In the genomic region with DNA sequence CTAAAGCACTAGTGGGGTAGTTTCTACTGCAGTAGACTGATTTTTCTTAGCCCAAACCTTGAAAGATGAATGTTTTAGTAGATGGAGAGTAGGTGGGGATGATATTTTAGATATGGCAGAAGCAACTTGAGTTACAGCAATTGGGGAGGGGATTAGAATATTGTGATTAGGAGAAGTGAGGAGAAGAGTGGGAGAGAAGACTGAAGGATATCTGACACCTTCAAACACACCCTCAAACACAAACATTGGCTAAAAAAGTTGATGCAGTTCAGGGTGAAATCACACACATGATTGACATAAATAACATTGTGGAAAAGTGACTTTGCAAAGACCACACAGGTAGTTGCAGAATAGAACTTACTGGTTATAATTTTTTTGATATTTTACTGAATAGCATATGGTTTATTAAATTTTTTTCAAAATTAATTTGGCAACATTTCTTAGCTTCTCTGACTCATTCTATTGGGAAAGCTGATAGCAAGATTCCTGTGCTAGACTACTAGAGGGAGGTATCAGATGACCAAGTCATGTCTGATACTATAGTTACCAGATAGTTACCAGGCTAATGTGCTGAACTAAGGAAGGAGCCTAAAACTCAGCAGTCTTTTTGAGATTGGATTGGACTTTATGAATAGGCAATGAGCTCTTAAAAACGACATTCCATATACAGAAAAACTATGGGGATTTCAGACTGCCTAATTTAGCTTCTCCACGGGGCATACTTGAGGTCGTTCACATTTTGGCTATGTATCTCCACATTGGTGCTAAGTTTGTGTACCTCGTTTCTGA, we compare ENCODE assay signal across 12 cellular contexts.
A peak's percentile ranks its signal among the peaks of the same experiment; 100 is the strongest.
DNase-seq lines count a peak whose midpoint lies in the region; ATAC-seq and TF ChIP-seq lines count a peak whose summit lies in the region.
"Had no signal": no experiment of that assay in that cellular context is flagged by ENCODE, and none has a peak within 500 bp of the region (broad histone marks: within the 10 kb centered on the region; RNA-seq: fewer than 3 reads in every experiment).

No MANE protein-coding gene starts in this region.

- H3K27me3 Mint-ChIP-seq in activated CD4-positive, alpha-beta T cell treated with anti-CD3 and anti-CD28 coated beads for 36 hours: no peaks in the 10 kb centered on the region
- H3K27me3 Mint-ChIP-seq in activated CD8-positive, alpha-beta memory T cell treated with anti-CD3 and anti-CD28 coated beads, Interleukin-2, amount 10 ng/mL, durations not matched to agents 7 days and 5 days: no peaks in the 10 kb centered on the region
- H3K27me3 Mint-ChIP-seq: brain had no signal

- POLR2A ChIA-PET in activated CD4-positive, alpha-beta T cell treated with anti-CD3 and anti-CD28 coated beads for 36 hours (lab: Charles Lee): no interaction called here

- no peaks in the 10 kb centered on the region for H3K27me3 ChIP-seq in RWPE2 (ENCODE audit: insufficient read depth, poor library complexity, severe bottlenecking)

- no peak for TF ChIP-seq CTCF in RWPE2 (IDR thresholded peaks at IDR 0.05; ENCODE audit: poor library complexity, severe bottlenecking)

- peaks cover 22% of the 10 kb centered on the region for H3K36me3 Mint-ChIP-seq in activated CD4-positive, alpha-beta T cell treated with anti-CD3 and anti-CD28 coated beads for 36 hours (ENCODE audit: low read depth)
- H3K36me3 Mint-ChIP-seq in activated CD8-positive, alpha-beta memory T cell treated with anti-CD3 and anti-CD28 coated beads, Interleukin-2, amount 10 ng/mL, durations not matched to agents 7 days and 5 days: peaks cover 19% of the 10 kb centered on the region
- H3K36me3 Mint-ChIP-seq: brain had no signal

- DNase-seq in activated CD4-positive, alpha-beta T cell treated with anti-CD3 and anti-CD28 coated beads for 36 hours: no peak
- DNase-seq in activated CD4-positive, alpha-beta T cell treated with anti-CD3 and anti-CD28 coated beads for 48 hours: no peak
- no peak for DNase-seq in RWPE2 (ENCODE audit: low spot score)
- DNase-seq in epithelial cell of prostate (ENCODE audit: low read depth, low spot score): no peak
- no peak for DNase-seq in sciatic nerve (ENCODE audit: low spot score)
- no peak for DNase-seq in activated CD8-positive, alpha-beta memory T cell treated with anti-CD3 and anti-CD28 coated beads, Interleukin-2, amount 10 ng/mL, durations not matched to agents 7 days and 5 days
- DNase-seq in mucosa of gallbladder (ENCODE audit: low spot score): no peak
- DNase-seq: activated CD4-positive, alpha-beta T cell treated with anti-CD3 and anti-CD28 coated beads, Interleukin-2, amount 50 U/mL, for 1 hour; midbrain; NCI-H524 treated with DMSO at 0.1 percent for 48 hours had no signal

- CTCF ChIA-PET in activated CD4-positive, alpha-beta T cell treated with anti-CD3 and anti-CD28 coated beads for 36 hours (lab: Charles Lee): interaction anchor here (0.5 to 0.9 kb wide), 3 partner anchors 19 to 360 kb away, joined by 3 to 4 read pairs (median 4); no protein-coding TSS in a partner anchor
- CTCF ChIA-PET in activated CD8-positive, alpha-beta memory T cell treated with anti-CD3 and anti-CD28 coated beads, Interleukin-2, amount 10 ng/mL, durations not matched to agents 7 days and 5 days (lab: Charles Lee): interaction anchor here (0.5 to 1.4 kb wide), 2 partner anchors 17 to 18 kb away, joined by 3 to 4 read pairs; no protein-coding TSS in a partner anchor

- no peak overlapping the region for H3K4me3 ChIP-seq in RWPE2 (ENCODE audit: severe bottlenecking)

- peaks cover 45% of the 10 kb centered on the region for H3K36me3 ChIP-seq in RWPE2 (ENCODE audit: low read depth)

- no peaks in the 10 kb centered on the region for H3K9me3 Mint-ChIP-seq in activated CD4-positive, alpha-beta T cell treated with anti-CD3 and anti-CD28 coated beads for 36 hours (ENCODE audit: low read depth)
- no peaks in the 10 kb centered on the region for H3K9me3 Mint-ChIP-seq in activated CD8-positive, alpha-beta memory T cell treated with anti-CD3 and anti-CD28 coated beads, Interleukin-2, amount 10 ng/mL, durations not matched to agents 7 days and 5 days (ENCODE audit: low read depth)
- H3K9me3 Mint-ChIP-seq: brain had no signal

- peaks cover 8% of the 10 kb centered on the region for H3K4me1 ChIP-seq in RWPE2 (ENCODE audit: insufficient read depth, poor library complexity, severe bottlenecking)

- no peak for ATAC-seq in activated CD4-positive, alpha-beta T cell treated with anti-CD3 and anti-CD28 coated beads for 36 hours
- peak; percentile 92 for ATAC-seq in RWPE2 (ENCODE audit: low read depth)
- ATAC-seq in sciatic nerve: peak; percentile 38
- ATAC-seq in activated CD8-positive, alpha-beta memory T cell treated with anti-CD3 and anti-CD28 coated beads, Interleukin-2, amount 10 ng/mL, durations not matched to agents 7 days and 5 days: no peak
- no peak for ATAC-seq in HG02623 (IDR thresholded peaks at IDR 0.05; ENCODE audit: unreplicated experiment)

- intact Hi-C loops in activated CD4-positive, alpha-beta T cell treated with anti-CD3 and anti-CD28 coated beads for 36 hours (cut with DNase I, micrococcal nuclease): no loop called here
- intact Hi-C loops in sciatic nerve (cut with DNase I): no loop called here

- no peak overlapping the region for H3K4me3 Mint-ChIP-seq in activated CD4-positive, alpha-beta T cell treated with anti-CD3 and anti-CD28 coated beads for 36 hours
- H3K4me3 Mint-ChIP-seq in activated CD8-positive, alpha-beta memory T cell treated with anti-CD3 and anti-CD28 coated beads, Interleukin-2, amount 10 ng/mL, durations not matched to agents 7 days and 5 days: no peak overlapping the region
- H3K4me3 Mint-ChIP-seq: brain had no signal

- peak overlapping the region; percentile 19 for H3K27ac ChIP-seq in RWPE2 (ENCODE audit: poor library complexity, severe bottlenecking)
- peak overlapping the region; percentile 12 for H3K27ac ChIP-seq in epithelial cell of prostate

- peak overlapping the region; percentile 49 for H3K27ac Mint-ChIP-seq in activated CD4-positive, alpha-beta T cell treated with anti-CD3 and anti-CD28 coated beads for 36 hours
- H3K27ac Mint-ChIP-seq in activated CD8-positive, alpha-beta memory T cell treated with anti-CD3 and anti-CD28 coated beads, Interleukin-2, amount 10 ng/mL, durations not matched to agents 7 days and 5 days: no peak overlapping the region
- H3K27ac Mint-ChIP-seq: brain had no signal

- peaks cover 17% of the 10 kb centered on the region for H3K4me1 Mint-ChIP-seq in activated CD4-positive, alpha-beta T cell treated with anti-CD3 and anti-CD28 coated beads for 36 hours
- H3K4me1 Mint-ChIP-seq in activated CD8-positive, alpha-beta memory T cell treated with anti-CD3 and anti-CD28 coated beads, Interleukin-2, amount 10 ng/mL, durations not matched to agents 7 days and 5 days: peaks cover 2% of the 10 kb centered on the region

- no peaks in the 10 kb centered on the region for H3K9me3 ChIP-seq in RWPE2 (ENCODE audit: severe bottlenecking)

Comparison
In these comparisons a context has a peak if more than half of its experiments do, and no peak if none do; other contexts are left out.
1. ATAC-seq: peak in RWPE2 (single experiment) and sciatic nerve (single experiment); none in activated CD4-positive, alpha-beta T cell treated with anti-CD3 and anti-CD28 coated beads for 36 hours (single experiment), activated CD8-positive, alpha-beta memory T cell treated with anti-CD3 and anti-CD28 coated beads, Interleukin-2, amount 10 ng/mL, durations not matched to agents 7 days and 5 days (single experiment) and HG02623 (single experiment).